ENCODE assay signal across 1 cellular context in genomic region chr2:234993547-234993981, GRCh38.
TF ChIP-seq lines count a peak whose summit lies in the region.

No MANE protein-coding gene starts in this region.

TF ChIP-seq in IMR-90, 13 proteins besides CTCF, POLR2A, EP300 and RAD21 (continued from another document):
- TF ChIP-seq, protein P1, sequence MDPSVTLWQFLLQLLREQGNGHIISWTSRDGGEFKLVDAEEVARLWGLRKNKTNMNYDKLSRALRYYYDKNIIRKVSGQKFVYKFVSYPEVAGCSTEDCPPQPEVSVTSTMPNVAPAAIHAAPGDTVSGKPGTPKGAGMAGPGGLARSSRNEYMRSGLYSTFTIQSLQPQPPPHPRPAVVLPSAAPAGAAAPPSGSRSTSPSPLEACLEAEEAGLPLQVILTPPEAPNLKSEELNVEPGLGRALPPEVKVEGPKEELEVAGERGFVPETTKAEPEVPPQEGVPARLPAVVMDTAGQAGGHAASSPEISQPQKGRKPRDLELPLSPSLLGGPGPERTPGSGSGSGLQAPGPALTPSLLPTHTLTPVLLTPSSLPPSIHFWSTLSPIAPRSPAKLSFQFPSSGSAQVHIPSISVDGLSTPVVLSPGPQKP (IDR thresholded peaks at IDR 0.05; ENCODE audit: borderline replicate concordance, low read depth, low read length), result no peak
- no peak for TF ChIP-seq RCOR1 (IDR thresholded peaks at IDR 0.05; ENCODE audit: insufficient replicate concordance, low read length)
- no peak for TF ChIP-seq NFE2L2 (IDR thresholded peaks at IDR 0.05; ENCODE audit: low read depth, low read length)
- no peak for TF ChIP-seq MXI1 (IDR thresholded peaks at IDR 0.05; ENCODE audit: borderline replicate concordance, low read depth, low read length)
